Comparison of ENCODE assay signal across 1 cellular context in genomic region chr6:44271406-44271723, GRCh38.
TF ChIP-seq lines count a peak whose summit lies in the region.

No MANE protein-coding gene starts in this region.

TF ChIP-seq in endothelial cell of umbilical vein, 7 proteins besides CTCF, POLR2A, EP300 and RAD21:
- TF ChIP-seq FOS (IDR thresholded peaks at IDR 0.05; ENCODE audit: borderline replicate concordance, insufficient read depth, low read length) (no peak), MAX (IDR thresholded peaks at IDR 0.05; ENCODE audit: insufficient read depth, insufficient read length) (no peak), GATA2 (IDR thresholded peaks at IDR 0.05; ENCODE audit: insufficient read depth, insufficient read length, low read depth, low read length) (no peak), JUN (IDR thresholded peaks at IDR 0.05; ENCODE audit: borderline replicate concordance, insufficient read depth, insufficient read length, low read depth) (no peak), MYC (IDR thresholded peaks at IDR 0.05; ENCODE audit: low read depth, low read length) (no peak), EZH2 (IDR thresholded peaks at IDR 0.05; ENCODE audit: borderline replicate concordance, low read depth, low read length, severe bottlenecking) (no peak), POLR2AphosphoS5 (IDR thresholded peaks at IDR 0.05; ENCODE audit: insufficient read depth, low read depth, low read length) (no peak)
TF ChIP-seq in endothelial cell of umbilical vein: peak in this region for 0.
